In genomic region chr3:194327030-194327413, GRCh38 we compare ENCODE assay signal across 26 cellular contexts. TPM values are rescaled to one million over a fixed set of nuclear protein-coding genes. Genes with fewer than 3 reads are reported as not detected.
"Had no signal": no experiment of that assay in that cellular context is flagged by ENCODE, and none has a peak within 500 bp of the region (broad histone marks: within the 10 kb centered on the region; RNA-seq: fewer than 3 reads in every experiment).

No MANE protein-coding gene starts in this region.

- H3K9me3 Mint-ChIP-seq: activated CD4-positive, alpha-beta memory T cell treated with anti-CD3 and anti-CD28 coated beads for 36 hours; activated naive CD4-positive, alpha-beta T cell treated with anti-CD3 and anti-CD28 coated beads, Interleukin-2, amount 50 U/mL, for 72 hours; activated T-cell treated with anti-CD3 and anti-CD28 coated beads, Interleukin-2, amount 50 U/mL, for 24 hours had no signal

- FAIRE-seq: islet of Langerhans had no signal

- H3K4me2 ChIP-seq: neural progenitor cell had no signal

- H3K4me3 Mint-ChIP-seq: activated CD4-positive, alpha-beta memory T cell treated with anti-CD3 and anti-CD28 coated beads for 36 hours; activated CD8-positive, alpha-beta memory T cell treated with anti-CD3 and anti-CD28 coated beads, Interleukin-2, amount 10 ng/mL, durations not matched to agents 7 days and 5 days; activated T-cell treated with anti-CD3 and anti-CD28 coated beads, Interleukin-2, amount 50 U/mL, for 24 hours; neural progenitor cell had no signal

- H3K9ac ChIP-seq: neural progenitor cell had no signal

- H3K27ac Mint-ChIP-seq: activated CD4-positive, alpha-beta memory T cell treated with anti-CD3 and anti-CD28 coated beads for 36 hours; activated CD8-positive, alpha-beta memory T cell treated with anti-CD3 and anti-CD28 coated beads, Interleukin-2, amount 10 ng/mL, durations not matched to agents 7 days and 5 days; activated naive CD4-positive, alpha-beta T cell treated with anti-CD3 and anti-CD28 coated beads, Interleukin-2, amount 50 U/mL, for 72 hours; activated T-cell treated with anti-CD3 and anti-CD28 coated beads, Interleukin-2, amount 50 U/mL, for 24 hours; neural progenitor cell had no signal

- H3K36me3 ChIP-seq: colonic mucosa, esophagus squamous epithelium, heart right ventricle, neural progenitor cell, ovary, sigmoid colon, stomach had no signal

- H3K27me3 ChIP-seq: body of pancreas, colonic mucosa, neural progenitor cell, ovary, sigmoid colon, testis had no signal

- H3K4me3 ChIP-seq: body of pancreas, colonic mucosa, esophagus squamous epithelium, heart right ventricle, lung, neural progenitor cell, ovary, sigmoid colon, stomach, testis had no signal

- ATAC-seq: activated CD8-positive, alpha-beta memory T cell treated with anti-CD3 and anti-CD28 coated beads, Interleukin-2, amount 10 ng/mL, durations not matched to agents 7 days and 5 days; body of pancreas; heart right ventricle; left colon had no signal

- H3K4me1 Mint-ChIP-seq: activated CD8-positive, alpha-beta memory T cell treated with anti-CD3 and anti-CD28 coated beads, Interleukin-2, amount 10 ng/mL, durations not matched to agents 7 days and 5 days had no signal

- DNase-seq: activated CD4-positive, alpha-beta memory T cell treated with anti-CD3 and anti-CD28 coated beads for 36 hours; activated CD4-positive, alpha-beta T cell treated with anti-CD3 and anti-CD28 coated beads for 1 hour; activated CD8-positive, alpha-beta memory T cell treated with anti-CD3 and anti-CD28 coated beads, Interleukin-2, amount 10 ng/mL, durations not matched to agents 7 days and 5 days; activated effector memory CD4-positive, alpha-beta T cell treated with Interleukin-2 at 50 U/mL for 16 hours; activated T-cell treated with anti-CD3 and anti-CD28 coated beads, Interleukin-2, amount 50 U/mL, for 24 hours; amniotic stem cell; body of pancreas; central memory CD4-positive, alpha-beta T cell; colonic mucosa; esophagus squamous epithelium; foreskin melanocyte; heart right ventricle; left colon; ovary; sigmoid colon; stimulated activated CD4-positive, alpha-beta T cell treated with anti-CD3 and anti-CD28 coated beads, Interleukin-12 subunit alpha, Interleukin-12 subunit beta, amount 100 ng/mL, for 4 hours; stimulated activated CD4-positive, alpha-beta T cell treated with anti-CD3 and anti-CD28 coated beads, Interleukin-2, amount 100 ng/mL, for 24 hours; stomach; testis had no signal

- H3K9me3 ChIP-seq: body of pancreas, colonic mucosa, esophagus squamous epithelium, heart right ventricle, ovary, sigmoid colon, stomach, testis had no signal

- H3K36me3 Mint-ChIP-seq: activated CD4-positive, alpha-beta memory T cell treated with anti-CD3 and anti-CD28 coated beads for 36 hours; activated CD8-positive, alpha-beta memory T cell treated with anti-CD3 and anti-CD28 coated beads, Interleukin-2, amount 10 ng/mL, durations not matched to agents 7 days and 5 days; activated naive CD4-positive, alpha-beta T cell treated with anti-CD3 and anti-CD28 coated beads, Interleukin-2, amount 50 U/mL, for 72 hours; neural progenitor cell had no signal

- H3K27ac ChIP-seq: body of pancreas, colonic mucosa, heart right ventricle, neural progenitor cell, ovary, sigmoid colon, stomach, testis, VCaP had no signal

- H3K4me1 ChIP-seq: neural progenitor cell had no signal

- H2AFZ ChIP-seq: neural progenitor cell had no signal

RNA-seq across cellular contexts. Expression of gene CPN2, which starts 24.1 kb away (rescaled TPM):
- total RNA-seq: activated CD4-positive, alpha-beta memory T cell treated with anti-CD3 and anti-CD28 coated beads for 36 hours; activated CD8-positive, alpha-beta memory T cell treated with anti-CD3 and anti-CD28 coated beads, Interleukin-2, amount 10 ng/mL, durations not matched to agents 7 days and 5 days; activated naive CD4-positive, alpha-beta T cell treated with anti-CD3 and anti-CD28 coated beads, Interleukin-2, amount 50 U/mL, for 72 hours; body of pancreas; esophagus squamous epithelium; left colon; lung; pulmonary artery endothelial cell; sigmoid colon; stomach; urinary bladder had no signal
- polyA plus RNA-seq: lung, stomach had no signal

RNA-seq across cellular contexts. Expression of gene LRRC15, which starts 42.5 kb away (rescaled TPM):
- total RNA-seq: activated CD4-positive, alpha-beta memory T cell treated with anti-CD3 and anti-CD28 coated beads for 36 hours; activated CD8-positive, alpha-beta memory T cell treated with anti-CD3 and anti-CD28 coated beads, Interleukin-2, amount 10 ng/mL, durations not matched to agents 7 days and 5 days; activated naive CD4-positive, alpha-beta T cell treated with anti-CD3 and anti-CD28 coated beads, Interleukin-2, amount 50 U/mL, for 72 hours; pulmonary artery endothelial cell had no signal
